In genomic region chr3:124780767-124781485, GRCh38 we compare ENCODE assay signal across 8 cellular contexts. TPM values are rescaled to one million over a fixed set of nuclear protein-coding genes. Genes with fewer than 3 reads are reported as not detected.
A peak's percentile ranks its signal among the peaks of the same experiment; 100 is the strongest.
DNase-seq lines count a peak whose midpoint lies in the region; ATAC-seq and TF ChIP-seq lines count a peak whose summit lies in the region.

No MANE protein-coding gene starts in this region.

- POLR2A ChIA-PET in activated naive CD8-positive, alpha-beta T cell treated with anti-CD3 and anti-CD28 coated beads, Interleukin-2, amount 10 ng/mL, durations not matched to agents 7 days and 5 days (lab: Charles Lee) = no interaction called here

- TF ChIP-seq POLR2A in vagina (IDR thresholded peaks at IDR 0.05) = no peak

- H3K27me3 Mint-ChIP-seq in activated naive CD8-positive, alpha-beta T cell treated with anti-CD3 and anti-CD28 coated beads, Interleukin-2, amount 10 ng/mL, durations not matched to agents 7 days and 5 days = peaks cover 10% of the 10 kb centered on the region
- no peaks in the 10 kb centered on the region for H3K27me3 Mint-ChIP-seq in activated naive CD8-positive, alpha-beta T cell treated with anti-CD3 and anti-CD28 coated beads for 36 hours

- H3K27me3 ChIP-seq in vagina = no peaks in the 10 kb centered on the region

- H3K9me3 ChIP-seq in vagina = no peaks in the 10 kb centered on the region

- no peak overlapping the region for H3K4me3 ChIP-seq in vagina

- H3K36me3 Mint-ChIP-seq in activated naive CD8-positive, alpha-beta T cell treated with anti-CD3 and anti-CD28 coated beads, Interleukin-2, amount 10 ng/mL, durations not matched to agents 7 days and 5 days = no peaks in the 10 kb centered on the region
- H3K36me3 Mint-ChIP-seq in activated naive CD8-positive, alpha-beta T cell treated with anti-CD3 and anti-CD28 coated beads for 36 hours = no peaks in the 10 kb centered on the region

- peak overlapping the region; percentile 86 for H3K27ac ChIP-seq in vagina

- DNase-seq in activated naive CD8-positive, alpha-beta T cell treated with anti-CD3 and anti-CD28 coated beads, Interleukin-2, amount 10 ng/mL, durations not matched to agents 7 days and 5 days = no peak
- no peak for DNase-seq in activated naive CD8-positive, alpha-beta T cell treated with anti-CD3 and anti-CD28 coated beads for 36 hours
- peak; percentile 64 for DNase-seq in ecto neural progenitor cell (ENCODE audit: low spot score)
- peak; percentile 57 for DNase-seq in mucosa of gallbladder (ENCODE audit: low spot score)
- DNase-seq in vagina (ENCODE audit: extremely low spot score in 2 of 2) = no peak
- DNase-seq in NCI-H446 treated with DMSO at 0.1 percent for 48 hours (lab: John Stamatoyannopoulos, UW) = no peak

- no peak for TF ChIP-seq CTCF in vagina (IDR thresholded peaks at IDR 0.05)

- H3K36me3 ChIP-seq in vagina = no peaks in the 10 kb centered on the region

- H3K9me3 Mint-ChIP-seq in activated naive CD8-positive, alpha-beta T cell treated with anti-CD3 and anti-CD28 coated beads, Interleukin-2, amount 10 ng/mL, durations not matched to agents 7 days and 5 days = no peaks in the 10 kb centered on the region
- H3K9me3 Mint-ChIP-seq in activated naive CD8-positive, alpha-beta T cell treated with anti-CD3 and anti-CD28 coated beads for 36 hours = no peaks in the 10 kb centered on the region

- peaks cover 53% of the 10 kb centered on the region for H3K4me1 ChIP-seq in vagina

- intact Hi-C loops in vagina (cut with DNase I) = loop anchor here (5.0 kb wide), 1 partner anchor 106 kb away; the partner anchor contains the start of gene ITGB5

- H3K4me1 Mint-ChIP-seq in activated naive CD8-positive, alpha-beta T cell treated with anti-CD3 and anti-CD28 coated beads, Interleukin-2, amount 10 ng/mL, durations not matched to agents 7 days and 5 days = peaks cover 6% of the 10 kb centered on the region
- H3K4me1 Mint-ChIP-seq in activated naive CD8-positive, alpha-beta T cell treated with anti-CD3 and anti-CD28 coated beads for 36 hours = peaks cover 3% of the 10 kb centered on the region

- H3K4me3 Mint-ChIP-seq in activated naive CD8-positive, alpha-beta T cell treated with anti-CD3 and anti-CD28 coated beads, Interleukin-2, amount 10 ng/mL, durations not matched to agents 7 days and 5 days = peak overlapping the region; percentile 12
- no peak overlapping the region for H3K4me3 Mint-ChIP-seq in activated naive CD8-positive, alpha-beta T cell treated with anti-CD3 and anti-CD28 coated beads for 36 hours

- ATAC-seq in activated naive CD8-positive, alpha-beta T cell treated with anti-CD3 and anti-CD28 coated beads, Interleukin-2, amount 10 ng/mL, durations not matched to agents 7 days and 5 days (ENCODE audit: low read depth) = no peak
- ATAC-seq in HG03039 (IDR thresholded peaks at IDR 0.05; ENCODE audit: unreplicated experiment) (no peak), HG02973 (IDR thresholded peaks at IDR 0.05; ENCODE audit: unreplicated experiment) (no peak)

- H3K27ac Mint-ChIP-seq in activated naive CD8-positive, alpha-beta T cell treated with anti-CD3 and anti-CD28 coated beads, Interleukin-2, amount 10 ng/mL, durations not matched to agents 7 days and 5 days = no peak overlapping the region
- no peak overlapping the region for H3K27ac Mint-ChIP-seq in activated naive CD8-positive, alpha-beta T cell treated with anti-CD3 and anti-CD28 coated beads for 36 hours

RNA-seq across cellular contexts. Expression of gene UMPS, which starts 50.7 kb away (rescaled TPM):
- total RNA-seq in activated naive CD8-positive, alpha-beta T cell treated with anti-CD3 and anti-CD28 coated beads, Interleukin-2, amount 10 ng/mL, durations not matched to agents 7 days and 5 days = 10 to 100 TPM; 33.4 to 38.0 TPM
- total RNA-seq in activated naive CD8-positive, alpha-beta T cell treated with anti-CD3 and anti-CD28 coated beads for 36 hours = 10 to 100 TPM; 88.6 to 94.0 TPM
- 27.9 TPM for total RNA-seq in mucosa of gallbladder
- total RNA-seq in vagina = 13.3 TPM

Comparison
In these comparisons a context has a peak if more than half of its experiments do, and no peak if none do; other contexts are left out.
1. DNase-seq: peak in ecto neural progenitor cell (single experiment) and mucosa of gallbladder (single experiment); none in activated naive CD8-positive, alpha-beta T cell treated with anti-CD3 and anti-CD28 coated beads, Interleukin-2, amount 10 ng/mL, durations not matched to agents 7 days and 5 days (single experiment), activated naive CD8-positive, alpha-beta T cell treated with anti-CD3 and anti-CD28 coated beads for 36 hours (single experiment), vagina (0 of 2) and NCI-H446 treated with DMSO at 0.1 percent for 48 hours (single experiment).